ENCODE assay signal across 8 cellular contexts in genomic region chr12:102061096-102061555, GRCh38. TPM values are rescaled to one million over a fixed set of nuclear protein-coding genes. Genes with fewer than 3 reads are reported as not detected.
DNase-seq lines count a peak whose midpoint lies in the region; ATAC-seq and TF ChIP-seq lines count a peak whose summit lies in the region.

No MANE protein-coding gene starts in this region.

- H3K4me1 ChIP-seq in A673 (ENCODE audit: insufficient read depth, low read length, poor library complexity, severe bottlenecking) (peaks cover 3% of the 10 kb centered on the region), parathyroid adenoma (peaks cover 4% of the 10 kb centered on the region)

- H3K4me2 ChIP-seq in parathyroid adenoma (ENCODE audit: low read length): peak overlapping the region; percentile 92

- H3K4me3 ChIP-seq in A673 (ENCODE audit: low read depth, low read length, poor library complexity, severe bottlenecking) (peak overlapping the region; percentile 68), WERI-Rb-1 (ENCODE audit: low read depth, low read length) (peak overlapping the region; percentile 85), foreskin fibroblast (ENCODE audit: low read depth in 1 of 2, low read length in 2 of 2) (peak overlapping the region; percentile 72 to 93), parathyroid adenoma (ENCODE audit: low read depth, low read length) (peak overlapping the region; percentile 93)

- H3K27ac ChIP-seq in A673 (ENCODE audit: low read depth, low read length, poor library complexity, severe bottlenecking) (peak overlapping the region; percentile 68), WERI-Rb-1 (peak overlapping the region; percentile 54), parathyroid adenoma (peak overlapping the region; percentile 57)

- no peaks in the 10 kb centered on the region for H3K79me2 ChIP-seq in parathyroid adenoma

- DNase-seq in A673 (ENCODE audit: low spot score) (no peak), WERI-Rb-1 (no peak), foreskin fibroblast (no peak), NCI-H1930 (lab: John Stamatoyannopoulos, UW) (no peak)
- DNase-seq in stimulated activated CD4-positive, alpha-beta T cell treated with anti-CD3 and anti-CD28 coated beads, Interleukin-2, amount 100 ng/mL, for 48 hours: no peak

- ATAC-seq in GM18868 (IDR thresholded peaks at IDR 0.05; ENCODE audit: unreplicated experiment) (peak; percentile 49), HG03103 (IDR thresholded peaks at IDR 0.05; ENCODE audit: low read depth, unreplicated experiment) (peak; percentile 26)

- CTCF ChIA-PET in A673 (lab: Charles Lee): no interaction called here

- H3K27me3 ChIP-seq in A673 (replicated peaks; ENCODE audit: insufficient read depth, low read depth, low read length, poor library complexity) (no peaks in the 10 kb centered on the region), WERI-Rb-1 (ENCODE audit: insufficient read depth, low read depth, severe bottlenecking) (no peaks in the 10 kb centered on the region), parathyroid adenoma (ENCODE audit: control insufficient read depth, insufficient read depth, low read length) (no peaks in the 10 kb centered on the region)

- BruUV-seq in A673 (replicated peaks; lab: Mats Ljungman, UMichigan): no TSS peak

- POLR2A ChIA-PET in A673 (lab: Charles Lee; ENCODE audit: low non-redundant PET): no interaction called here

- intact Hi-C loops in A673 (cut with micrococcal nuclease; ENCODE audit: unreplicated experiment): no loop called here

- TF ChIP-seq CTCF in A673 (conservative IDR thresholded peaks at IDR 0.05; ENCODE audit: low read depth, low read length): no peak
- TF ChIP-seq CTCF in WERI-Rb-1 (IDR thresholded peaks at IDR 0.05; ENCODE audit: low read depth, low read length): no peak
- TF ChIP-seq CTCF in foreskin fibroblast (IDR thresholded peaks at IDR 0.05; ENCODE audit: low read depth, low read length): no peak
- no peak for TF ChIP-seq CTCF in parathyroid adenoma (IDR thresholded peaks at IDR 0.05)

- H3K36me3 ChIP-seq in A673 (ENCODE audit: insufficient read depth, low read length, poor library complexity, severe bottlenecking) (no peaks in the 10 kb centered on the region), WERI-Rb-1 (no peaks in the 10 kb centered on the region), parathyroid adenoma (ENCODE audit: control insufficient read depth, insufficient read depth, low read length) (no peaks in the 10 kb centered on the region)

- peak overlapping the region; percentile 74 for H2AFZ ChIP-seq in parathyroid adenoma

- H3K9ac ChIP-seq in parathyroid adenoma: no peak overlapping the region

- H3K9me3 ChIP-seq in A673 (ENCODE audit: low read depth, low read length, poor library complexity, severe bottlenecking) (no peaks in the 10 kb centered on the region), WERI-Rb-1 (ENCODE audit: severe bottlenecking) (no peaks in the 10 kb centered on the region), parathyroid adenoma (ENCODE audit: control insufficient read depth, low read length) (no peaks in the 10 kb centered on the region)

RNA-seq across cellular contexts. Expression of gene WASHC3, which starts 0.7 kb away (rescaled TPM):
- 16.6 and 18.0 TPM in 2 replicates for total RNA-seq in A673 (2021)

RNA-seq across cellular contexts. Expression of gene NUP37, which starts 58.8 kb away (rescaled TPM):
- total RNA-seq in A673 (2021): 48.4 and 57.3 TPM in 2 replicates

RNA-seq across cellular contexts. Expression of gene PARPBP, which starts 58.9 kb away (rescaled TPM):
- 37.8 and 43.0 TPM in 2 replicates for total RNA-seq in A673 (2021)
